ENCODE assay signal across 17 cellular contexts in genomic region chr1:216554934-216555333, GRCh38.
A peak's percentile ranks its signal among the peaks of the same experiment; 100 is the strongest.
DNase-seq lines count a peak whose midpoint lies in the region; ATAC-seq, FAIRE-seq and TF ChIP-seq lines count a peak whose summit lies in the region.
"Had no signal": no experiment of that assay in that cellular context is flagged by ENCODE, and none has a peak within 500 bp of the region (broad histone marks: within the 10 kb centered on the region; RNA-seq: fewer than 3 reads in every experiment).

No MANE protein-coding gene starts in this region.

- peak; percentile 62 for FAIRE-seq in kidney (lab: Jason Lieb, UNC)
- FAIRE-seq: HepG2 had no signal

- H3K9me3 ChIP-seq in kidney (ENCODE audit: control insufficient read depth in 1 of 2, low read length in 2 of 2) = no peaks in the 10 kb centered on the region

- in situ Hi-C loops in astrocyte of the cerebellum (cut with HindIII; ENCODE audit: low sequenced_read_pairs) = no loop called here

- H3K36me3 ChIP-seq in kidney (ENCODE audit: control insufficient read depth in 1 of 2, insufficient read depth in 2 of 2, low read length in 2 of 2) = no peaks in the 10 kb centered on the region

- intact Hi-C loops in kidney (cut with DNase I) = no loop called here

- peaks cover 0 to 4% of the 10 kb centered on the region in 2 donors for H3K4me1 ChIP-seq in kidney (ENCODE audit: control insufficient read depth in 1 of 2, insufficient read depth in 1 of 2, low read depth in 1 of 2, low read length in 2 of 2)

- DNase-seq in astrocyte of the cerebellum (ENCODE audit: low read depth) (peak; percentile 4), kidney (no peak)
- no peak for DNase-seq in central memory CD4-positive, alpha-beta T cell
- DNase-seq: C1 segment of cervical spinal cord, DMS 273 treated with DMSO at 0.1 percent for 48 hours, DND-41, KG1, NCI-H1105 treated with DMSO at 0.1 percent for 48 hours, NCI-H1694, NCI-H2081 treated with DMSO at 0.1 percent for 48 hours, SHP77 had no signal

- H3K9ac ChIP-seq in kidney (ENCODE audit: low read length in 2 of 2) = no peak overlapping the region

- no peak for TF ChIP-seq CTCF in astrocyte of the cerebellum (IDR thresholded peaks at IDR 0.05; ENCODE audit: low read depth, low read length, missing control alignments)
- no peak for TF ChIP-seq CTCF in kidney (IDR thresholded peaks at IDR 0.05; ENCODE audit: borderline replicate concordance, extremely low read depth, insufficient read depth)

- no peak overlapping the region for H3K27ac ChIP-seq in kidney (ENCODE audit: low read depth in 2 of 2, low read length in 2 of 2)

- peak; percentile 64 for ATAC-seq in GM18867 (IDR thresholded peaks at IDR 0.05; ENCODE audit: unreplicated experiment)
- no peak for ATAC-seq in HG03520 (IDR thresholded peaks at IDR 0.05; ENCODE audit: unreplicated experiment)
- no peak for ATAC-seq in GM18909 (IDR thresholded peaks at IDR 0.05; ENCODE audit: poor library complexity, unreplicated experiment)
- no peak for ATAC-seq in HG02970 (IDR thresholded peaks at IDR 0.05; ENCODE audit: low FRiP score, unreplicated experiment)
- ATAC-seq: HepG2, SK-N-SH treated with all-trans-retinoic acid at 6 μM for 48 hours had no signal

- no peak overlapping the region for H3K4me3 ChIP-seq in astrocyte of the cerebellum (ENCODE audit: low read depth, low read length)
- no peak overlapping the region for H3K4me3 ChIP-seq in kidney (ENCODE audit: low read length in 2 of 2)
